9 cellular contexts compared by ENCODE assay signal in the genomic region with DNA sequence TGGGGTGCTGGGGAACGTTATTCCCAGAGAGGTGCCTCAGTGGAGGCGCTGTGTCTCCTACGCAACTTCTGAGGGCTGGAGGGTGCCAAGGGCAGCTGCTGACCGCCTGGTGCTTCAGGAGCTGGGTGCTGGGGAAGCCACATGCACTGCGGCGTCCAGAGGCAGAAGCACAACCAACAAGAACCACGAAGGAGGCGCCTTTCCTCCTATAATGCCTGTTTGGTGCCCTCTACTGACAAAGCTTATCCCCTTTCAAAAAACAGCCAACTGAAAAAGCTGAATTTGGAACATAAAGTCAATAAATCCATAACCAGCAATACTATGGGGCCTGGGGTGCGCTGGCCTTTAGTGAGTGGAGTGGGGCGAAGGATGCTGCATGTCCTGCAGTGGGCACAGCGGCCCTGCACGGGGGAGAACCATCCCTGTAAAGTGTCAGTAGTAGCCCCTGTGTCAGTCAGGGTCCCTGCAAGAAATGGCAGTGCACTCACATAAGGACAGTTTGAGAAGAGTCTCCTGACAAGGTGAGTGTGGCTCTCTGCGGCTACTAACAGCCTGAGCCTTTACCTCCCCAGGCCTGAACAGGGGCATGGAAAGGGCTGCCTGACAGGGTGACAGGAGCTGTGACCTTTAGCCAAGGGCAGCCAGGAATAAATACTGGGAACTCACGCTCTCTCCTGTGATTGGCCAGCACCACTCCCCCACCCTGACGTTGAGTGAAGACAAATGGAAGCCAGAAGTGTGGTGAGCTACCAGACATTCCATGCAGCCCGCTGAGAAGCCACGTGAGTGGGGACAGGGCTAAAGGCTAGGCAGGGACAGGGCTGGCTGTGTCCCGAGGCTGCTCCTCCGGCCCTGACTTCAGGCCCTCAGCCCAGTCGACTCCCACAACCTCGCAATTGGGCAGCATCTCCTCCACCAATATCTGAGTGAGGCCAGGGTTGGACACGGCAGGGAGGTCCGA. TPM values are rescaled to one million over a fixed set of nuclear protein-coding genes. Genes with fewer than 3 reads are reported as not detected.
DNase-seq lines count a peak whose midpoint lies in the region; ATAC-seq and TF ChIP-seq lines count a peak whose summit lies in the region.
"Had no signal": no experiment of that assay in that cellular context is flagged by ENCODE, and none has a peak within 500 bp of the region (broad histone marks: within the 10 kb centered on the region; RNA-seq: fewer than 3 reads in every experiment).

No MANE protein-coding gene starts in this region.

- 89% methylated on average over 20 of the region's 23 CpGs for WGBS in SK-N-SH (ENCODE audit: low lambda C conversion rate)
- WGBS in smooth muscle cell (ENCODE audit: low lambda C conversion rate), result 90% methylated on average over 23 of the region's 23 CpGs

- DNase-seq in SK-N-SH (no peak), RPMI7951 (ENCODE audit: low read depth) (peak; percentile 62), fibroblast of mammary gland (ENCODE audit: low read depth) (peak; percentile 48), smooth muscle cell (lab: John Stamatoyannopoulos, UW; ENCODE audit: unreplicated experiment) (no peak)

- H3K27ac ChIP-seq in SK-N-SH (ENCODE audit: low read depth in 2 of 2, low read length in 1 of 2) (no peak overlapping the region), smooth muscle cell (ENCODE audit: low read depth) (no peak overlapping the region)

- CTCF ChIA-PET in SK-N-SH (lab: Yijun Ruan, JAX), result interaction anchor here (1.0 to 1.8 kb wide), 5 partner anchors 8 to 112 kb away, joined by 3 to 8 read pairs (median 3); partner anchors contain the start of gene DMAC2

- H3K4me2 ChIP-seq in SK-N-SH (no peak overlapping the region), smooth muscle cell (no peak overlapping the region)

- H3K9ac ChIP-seq in SK-N-SH, result no peak overlapping the region
- H3K9ac ChIP-seq in smooth muscle cell (ENCODE audit: low read depth), result no peak overlapping the region

- H3K9me2 ChIP-seq in SK-N-SH, result no peaks in the 10 kb centered on the region

- H3K79me2 ChIP-seq in SK-N-SH (ENCODE audit: insufficient read depth), result no peaks in the 10 kb centered on the region
- no peaks in the 10 kb centered on the region for H3K79me2 ChIP-seq in smooth muscle cell (ENCODE audit: low read depth)

- POLR2A ChIA-PET in SK-N-SH (lab: Yijun Ruan, JAX), result no interaction called here

- ATAC-seq in SK-N-SH treated with all-trans-retinoic acid at 6 μM for 48 hours, result no peak
- ATAC-seq in HG03565 (IDR thresholded peaks at IDR 0.05; ENCODE audit: unreplicated experiment), result no peak
- no peak for ATAC-seq in HG03460 (IDR thresholded peaks at IDR 0.05; ENCODE audit: unreplicated experiment)
- ATAC-seq in HG03025 (IDR thresholded peaks at IDR 0.05; ENCODE audit: low FRiP score, unreplicated experiment), result no peak

- TF ChIP-seq CTCF in SK-N-SH (IDR thresholded peaks at IDR 0.05) (peak; percentile 33), fibroblast of mammary gland (conservative IDR thresholded peaks at IDR 0.05; ENCODE audit: control insufficient read depth, insufficient read depth, low read depth, low read length) (peak; percentile 41), smooth muscle cell (IDR thresholded peaks at IDR 0.05; ENCODE audit: borderline replicate concordance, insufficient read depth, poor library complexity, severe bottlenecking) (peak; percentile 15)

- H3F3A ChIP-seq in SK-N-SH (replicated peaks; ENCODE audit: insufficient read depth) (peaks cover 6% of the 10 kb centered on the region), smooth muscle cell (ENCODE audit: low read depth) (no peaks in the 10 kb centered on the region)

- TF ChIP-seq RAD21 in SK-N-SH (IDR thresholded peaks at IDR 0.05; ENCODE audit: low read length), result peak; percentile 31; the same call in 1 of the 2 replicates

- H2AFZ ChIP-seq in SK-N-SH (ENCODE audit: low read depth) (no peak overlapping the region), smooth muscle cell (ENCODE audit: low read depth) (no peak overlapping the region)

- peaks cover 4 to 9% of the 10 kb centered on the region in 2 experiments for H3K36me3 ChIP-seq in SK-N-SH (replicated peaks in 1 of 2; ENCODE audit: control insufficient read depth in 1 of 2, insufficient read depth in 2 of 2, low read length in 1 of 2)
- H3K36me3 ChIP-seq in smooth muscle cell (ENCODE audit: low read depth), result no peaks in the 10 kb centered on the region

- H3K9me3 ChIP-seq in SK-N-SH, result no peaks in the 10 kb centered on the region
- no peaks in the 10 kb centered on the region for H3K9me3 ChIP-seq in smooth muscle cell (replicated peaks; ENCODE audit: low read depth)

- H3K27me3 ChIP-seq in SK-N-SH (ENCODE audit: insufficient read depth) (no peaks in the 10 kb centered on the region), smooth muscle cell (ENCODE audit: low read depth) (no peaks in the 10 kb centered on the region)

- TF ChIP-seq EP300 in SK-N-SH (IDR thresholded peaks at IDR 0.05; ENCODE audit: borderline replicate concordance in 1 of 2, low read depth in 1 of 2, low read length in 1 of 2), result no peak

- H3K4me1 ChIP-seq in SK-N-SH (ENCODE audit: control insufficient read depth in 1 of 2, insufficient read depth in 2 of 2, low read depth in 1 of 2, low read length in 1 of 2), result peaks cover 0 to 7% of the 10 kb centered on the region in 2 experiments; a peak in 1 of 4 replicates
- peaks cover 4% of the 10 kb centered on the region for H3K4me1 ChIP-seq in smooth muscle cell (ENCODE audit: low read depth)

- no peaks in the 10 kb centered on the region for H4K20me1 ChIP-seq in SK-N-SH (ENCODE audit: insufficient read depth)
- no peaks in the 10 kb centered on the region for H4K20me1 ChIP-seq in smooth muscle cell (ENCODE audit: low read depth)

- H3K4me3 ChIP-seq in SK-N-SH (ENCODE audit: low read depth in 2 of 2, low read length in 1 of 2) (no peak overlapping the region; a peak in 1 of 4 replicates), fibroblast of mammary gland (ENCODE audit: control insufficient read depth, low read depth, low read length) (no peak overlapping the region), smooth muscle cell (no peak overlapping the region)

TF ChIP-seq in SK-N-SH, 30 proteins besides CTCF, POLR2A, EP300 and RAD21:
- TF ChIP-seq RFX5 (IDR thresholded peaks at IDR 0.05; ENCODE audit: low read length) (no peak), YY1 (IDR thresholded peaks at IDR 0.05; ENCODE audit: low read depth) (no peak), TCF12 (IDR thresholded peaks at IDR 0.05) (no peak)

TF ChIP-seq in SK-N-SH treated with all-trans-retinoic acid at 6 μM for 48 hours, 23 proteins besides CTCF, POLR2A, EP300 and RAD21 (continues in another document):
- TF ChIP-seq BACH2 (CRISPR knock-in tag; IDR thresholded peaks at IDR 0.05; ENCODE audit: borderline replicate concordance) (no peak), TOX (CRISPR knock-in tag; IDR thresholded peaks at IDR 0.05; ENCODE audit: borderline replicate concordance) (no peak), ARNTL (CRISPR knock-in tag; IDR thresholded peaks at IDR 0.05; ENCODE audit: borderline replicate concordance, low read depth) (no peak), GLIS3 (CRISPR knock-in tag; IDR thresholded peaks at IDR 0.05) (no peak)
- TF ChIP-seq, protein P1, sequence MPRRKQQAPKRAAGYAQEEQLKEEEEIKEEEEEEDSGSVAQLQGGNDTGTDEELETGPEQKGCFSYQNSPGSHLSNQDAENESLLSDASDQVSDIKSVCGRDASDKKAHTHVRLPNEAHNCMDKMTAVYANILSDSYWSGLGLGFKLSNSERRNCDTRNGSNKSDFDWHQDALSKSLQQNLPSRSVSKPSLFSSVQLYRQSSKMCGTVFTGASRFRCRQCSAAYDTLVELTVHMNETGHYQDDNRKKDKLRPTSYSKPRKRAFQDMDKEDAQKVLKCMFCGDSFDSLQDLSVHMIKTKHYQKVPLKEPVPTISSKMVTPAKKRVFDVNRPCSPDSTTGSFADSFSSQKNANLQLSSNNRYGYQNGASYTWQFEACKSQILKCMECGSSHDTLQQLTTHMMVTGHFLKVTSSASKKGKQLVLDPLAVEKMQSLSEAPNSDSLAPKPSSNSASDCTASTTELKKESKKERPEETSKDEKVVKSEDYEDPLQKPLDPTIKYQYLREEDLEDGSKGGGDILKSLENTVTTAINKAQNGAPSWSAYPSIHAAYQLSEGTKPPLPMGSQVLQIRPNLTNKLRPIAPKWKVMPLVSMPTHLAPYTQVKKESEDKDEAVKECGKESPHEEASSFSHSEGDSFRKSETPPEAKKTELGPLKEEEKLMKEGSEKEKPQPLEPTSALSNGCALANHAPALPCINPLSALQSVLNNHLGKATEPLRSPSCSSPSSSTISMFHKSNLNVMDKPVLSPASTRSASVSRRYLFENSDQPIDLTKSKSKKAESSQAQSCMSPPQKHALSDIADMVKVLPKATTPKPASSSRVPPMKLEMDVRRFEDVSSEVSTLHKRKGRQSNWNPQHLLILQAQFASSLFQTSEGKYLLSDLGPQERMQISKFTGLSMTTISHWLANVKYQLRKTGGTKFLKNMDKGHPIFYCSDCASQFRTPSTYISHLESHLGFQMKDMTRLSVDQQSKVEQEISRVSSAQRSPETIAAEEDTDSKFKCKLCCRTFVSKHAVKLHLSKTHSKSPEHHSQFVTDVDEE (CRISPR knock-in tag; IDR thresholded peaks at IDR 0.05), result no peak

RNA-seq across cellular contexts. Expression of gene B3GNT8, which starts 4.5 kb away (rescaled TPM):
- polyA plus RNA-seq in SK-N-SH (2012; rRNA removed) (not detected in 2 replicates), smooth muscle cell (1.7 and 3.0 TPM in 2 replicates)
- polyA plus RNA-seq in SK-N-SH (2012; cell fraction: cytosol; rRNA removed), result 0.04 TPM in 1 of 2 replicates, not detected in the other
- polyA plus RNA-seq in SK-N-SH (2012; cell fraction: nucleus; rRNA removed), result 0.04 TPM in 2 replicates
- not detected in 2 replicates for total RNA-seq in RPMI7951 (2014; rRNA removed; shearing (Covaris generic))
- total RNA-seq in smooth muscle cell, result 0.85 TPM in 2 replicates
- total RNA-seq: NCI-H460 had no signal

RNA-seq across cellular contexts. Expression of gene DMAC2, which starts 8.0 kb away (rescaled TPM):
- polyA plus RNA-seq in SK-N-SH (2012; rRNA removed), result 70.2 and 71.4 TPM in 2 replicates
- polyA plus RNA-seq in SK-N-SH (2012; cell fraction: cytosol; rRNA removed), result 49.7 and 58.5 TPM in 2 replicates
- polyA plus RNA-seq in SK-N-SH (2012; cell fraction: nucleus; rRNA removed), result 39.9 and 42.8 TPM in 2 replicates
- 66.4 and 66.9 TPM in 2 replicates for total RNA-seq in RPMI7951 (2014; rRNA removed; shearing (Covaris generic))
- 40.3 and 48.3 TPM in 2 replicates for total RNA-seq in smooth muscle cell
- polyA plus RNA-seq in smooth muscle cell, result 65.8 and 69.2 TPM in 2 replicates

RNA-seq across cellular contexts. Expression of gene ERICH4, which starts 11.2 kb away (rescaled TPM):
- polyA plus RNA-seq in SK-N-SH (2012; rRNA removed) (not detected in 2 replicates), smooth muscle cell (not detected in 2 replicates)
- polyA plus RNA-seq in SK-N-SH (2012; cell fraction: cytosol; rRNA removed), result 0.03 TPM in 1 of 2 replicates, not detected in the other
- polyA plus RNA-seq in SK-N-SH (2012; cell fraction: nucleus; rRNA removed), result not detected in 2 replicates
- total RNA-seq in RPMI7951 (2014; rRNA removed; shearing (Covaris generic)), result not detected in 2 replicates
- total RNA-seq in smooth muscle cell, result not detected in 2 replicates
- total RNA-seq: NCI-H460 had no signal

RNA-seq across cellular contexts. Expression of gene BCKDHA, which starts 34.1 kb away (rescaled TPM):
- polyA plus RNA-seq in SK-N-SH (2012; rRNA removed), result 16.3 and 30.9 TPM in 2 replicates
- 10.7 and 13.2 TPM in 2 replicates for polyA plus RNA-seq in SK-N-SH (2012; cell fraction: cytosol; rRNA removed)
- polyA plus RNA-seq in SK-N-SH (2012; cell fraction: nucleus; rRNA removed), result 24.9 and 25.6 TPM in 2 replicates
- total RNA-seq in RPMI7951 (2014; rRNA removed; shearing (Covaris generic)), result 77.3 and 112 TPM in 2 replicates
- 24.6 and 30.3 TPM in 2 replicates for total RNA-seq in smooth muscle cell
- 47.9 and 53.9 TPM in 2 replicates for polyA plus RNA-seq in smooth muscle cell

RNA-seq across cellular contexts. Expression of gene EXOSC5, which starts 34.5 kb away (rescaled TPM):
- polyA plus RNA-seq in SK-N-SH (2012; rRNA removed) (71.3 and 74.1 TPM in 2 replicates), smooth muscle cell (19.5 and 22.1 TPM in 2 replicates)
- polyA plus RNA-seq in SK-N-SH (2012; cell fraction: cytosol; rRNA removed), result 37.8 and 52.6 TPM in 2 replicates
- 42.1 and 45.3 TPM in 2 replicates for polyA plus RNA-seq in SK-N-SH (2012; cell fraction: nucleus; rRNA removed)
- total RNA-seq in RPMI7951 (2014; rRNA removed; shearing (Covaris generic)), result 36.8 and 59.3 TPM in 2 replicates
- total RNA-seq in smooth muscle cell, result 5.4 and 5.6 TPM in 2 replicates

Comparison
In these comparisons a context has a peak if more than half of its experiments do, and no peak if none do; other contexts are left out.
1. DNase-seq: peak in RPMI7951 (single experiment) and fibroblast of mammary gland (single experiment); none in SK-N-SH (single experiment) and smooth muscle cell (single experiment).
2. Peak in every context shown above with its lines, with median percentiles within 50 percentile points of each other: CTCF ChIP-seq.